In the genomic region with DNA sequence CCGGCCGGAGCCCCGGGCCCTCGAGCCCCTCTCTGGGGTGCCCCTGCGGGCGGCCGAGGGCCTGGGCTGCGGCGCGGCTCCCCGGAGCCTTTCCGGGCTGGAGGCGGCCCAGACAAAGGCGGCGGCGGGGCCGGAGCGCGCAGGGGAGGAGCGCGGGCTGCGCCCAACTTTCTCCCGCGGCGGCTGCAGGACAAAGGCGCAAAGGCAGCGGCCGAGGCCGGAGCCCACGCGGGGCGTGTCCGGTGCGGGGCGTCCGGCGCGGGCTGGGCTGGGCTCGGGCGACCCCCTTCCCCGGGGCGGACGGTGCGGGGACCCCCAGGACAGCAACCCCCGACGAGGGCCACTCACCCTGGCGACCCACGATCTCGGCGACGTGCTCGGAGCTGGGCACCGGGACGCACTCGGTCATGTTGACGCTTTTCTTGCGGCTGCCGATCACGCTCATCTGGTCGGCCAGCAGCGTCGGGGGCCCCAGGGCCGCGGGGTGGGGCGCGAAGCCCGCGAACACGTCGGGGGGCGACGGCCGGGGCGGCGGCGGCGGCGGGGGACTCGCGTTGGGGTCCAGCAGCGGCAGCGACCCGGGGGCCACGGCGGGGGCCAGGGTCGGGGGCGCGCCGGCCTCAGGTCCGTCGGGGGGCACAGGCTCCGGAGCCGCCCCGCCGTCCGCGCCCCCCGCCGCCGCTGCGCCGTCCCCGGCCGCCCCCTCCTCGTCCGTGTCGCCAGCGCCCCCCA, we compare ENCODE assay signal across 8 cellular contexts. TPM values are rescaled to one million over a fixed set of nuclear protein-coding genes. Genes with fewer than 3 reads are reported as not detected.
DNase-seq lines count a peak whose midpoint lies in the region; ATAC-seq lines count a peak whose summit lies in the region.

No MANE protein-coding gene starts in this region.

- peaks cover 8% of the 10 kb centered on the region for H3K79me2 ChIP-seq in Karpas-422 (ENCODE audit: low read length)

- H3K27ac ChIP-seq in cingulate gyrus (ENCODE audit: low read depth, low read length) (peak overlapping the region; percentile 10), Karpas-422 (ENCODE audit: low read length) (no peak overlapping the region)

- H3K9me2 ChIP-seq in Karpas-422 (replicated peaks; ENCODE audit: insufficient read depth, low read length): no peaks in the 10 kb centered on the region

- no peaks in the 10 kb centered on the region for H3K27me3 ChIP-seq in Karpas-422 (ENCODE audit: low read length)

- 0 out of 2 replicates have a peak, but pooled peaks cover 4% of the 10 kb centered on the region for H4K20me1 ChIP-seq in Karpas-422 (ENCODE audit: insufficient read depth, low read depth, low read length)

- H3K36me3 ChIP-seq in Karpas-422 (ENCODE audit: insufficient read depth, low read length): no peaks in the 10 kb centered on the region

- ATAC-seq in HG03354 (IDR thresholded peaks at IDR 0.05; ENCODE audit: poor library complexity, severe bottlenecking, unreplicated experiment) (no peak), HG02981 (IDR thresholded peaks at IDR 0.05; ENCODE audit: unreplicated experiment) (no peak)

- no peak overlapping the region for H3K4me2 ChIP-seq in Karpas-422 (ENCODE audit: low read depth, low read length, poor library complexity, severe bottlenecking)

- no peak overlapping the region for H3K4me3 ChIP-seq in Karpas-422 (ENCODE audit: low read length)

- H3K9ac ChIP-seq in Karpas-422 (ENCODE audit: low read length): no peak overlapping the region

- H3K9me3 ChIP-seq in Karpas-422 (ENCODE audit: low read length): no peaks in the 10 kb centered on the region

- peaks cover 3% of the 10 kb centered on the region for H3K4me1 ChIP-seq in Karpas-422 (ENCODE audit: low read length)

- no peak overlapping the region for H2AFZ ChIP-seq in Karpas-422 (ENCODE audit: low read length)

- DNase-seq in AG08395 (ENCODE audit: low spot score) (peak; percentile 55), HuH-7.5 (ENCODE audit: low spot score) (peak; percentile 71), lung microvascular endothelial cell (ENCODE audit: low read depth in 2 of 2) (peak; percentile 38 to 59), RKO (ENCODE audit: low spot score) (no peak), Karpas-422 (no peak)

RNA-seq across cellular contexts. Expression of a gene that starts 0.8 kb away (rescaled TPM):
- 41.6 and 75.6 TPM in 2 replicates for total RNA-seq in lung microvascular endothelial cell
- total RNA-seq in Karpas-422 (2014; rRNA removed; shearing (Covaris generic); ENCODE audit: low replicate concordance): 5.6 and 13.5 TPM in 2 replicates

RNA-seq across cellular contexts. Expression of a gene that starts 25.4 kb away (rescaled TPM):
- 46.0 and 79.4 TPM in 2 replicates for total RNA-seq in lung microvascular endothelial cell
- 42.2 and 124 TPM in 2 replicates for total RNA-seq in Karpas-422 (2014; rRNA removed; shearing (Covaris generic); ENCODE audit: low replicate concordance)

RNA-seq across cellular contexts. Expression of a gene that starts 38.0 kb away (rescaled TPM):
- 127 and 151 TPM in 2 replicates for total RNA-seq in lung microvascular endothelial cell
- total RNA-seq in Karpas-422 (2014; rRNA removed; shearing (Covaris generic); ENCODE audit: low replicate concordance): 106 and 170 TPM in 2 replicates

RNA-seq across cellular contexts. Expression of a gene that starts 43.4 kb away (rescaled TPM):
- total RNA-seq in lung microvascular endothelial cell: not detected in 2 replicates
- not detected in 2 replicates for total RNA-seq in Karpas-422 (2014; rRNA removed; shearing (Covaris generic); ENCODE audit: low replicate concordance)

RNA-seq across cellular contexts. Expression of a gene that starts 54.5 kb away (rescaled TPM):
- not detected in 2 replicates for total RNA-seq in lung microvascular endothelial cell
- 0.94 and 2.6 TPM in 2 replicates for total RNA-seq in Karpas-422 (2014; rRNA removed; shearing (Covaris generic); ENCODE audit: low replicate concordance)

Comparison
In these comparisons a context has a peak if more than half of its experiments do, and no peak if none do; other contexts are left out.
1. DNase-seq: peak in AG08395 (single experiment), HuH-7.5 (single experiment) and lung microvascular endothelial cell (2 of 2); none in RKO (single experiment) and Karpas-422 (single experiment).